Comparison of ENCODE assay signal across 2 cellular contexts in genomic region chr13:80465321-80465720, GRCh38.
A peak's percentile ranks its signal among the peaks of the same experiment; 100 is the strongest.
TF ChIP-seq lines count a peak whose summit lies in the region.

No MANE protein-coding gene starts in this region.

TF ChIP-seq in liver, 16 proteins besides CTCF, POLR2A, EP300 and RAD21:
- TF ChIP-seq SP1 (IDR thresholded peaks at IDR 0.05) = peak; percentile 61
- TF ChIP-seq YY1 (IDR thresholded peaks at IDR 0.05) = peak; percentile 26
- TF ChIP-seq HNF4A (conservative IDR thresholded peaks at IDR 0.05) = peak; percentile 62 to 74
- TF ChIP-seq HNF4G (IDR thresholded peaks at IDR 0.05) = peak; percentile 15
- TF ChIP-seq FOXA1 (IDR thresholded peaks at IDR 0.05) = peak; percentile 43
- no peak for TF ChIP-seq GABPA (IDR thresholded peaks at IDR 0.05 in 1 of 2, conservative IDR thresholded peaks at IDR 0.05 in 1 of 2)
- peak; percentile 49 to 75 for TF ChIP-seq RXRA (IDR thresholded peaks at IDR 0.05)
- TF ChIP-seq FOXA2 (IDR thresholded peaks at IDR 0.05) = peak; percentile 82
- TF ChIP-seq ZBTB33 (IDR thresholded peaks at IDR 0.05) = no peak
- TF ChIP-seq JUND (IDR thresholded peaks at IDR 0.05) = peak in 1 of 2 donors; percentile 65

TF ChIP-seq in HepG2, 621 proteins besides CTCF, POLR2A, EP300 and RAD21:
- TF ChIP-seq BCL3 (CRISPR knock-in tag; IDR thresholded peaks at IDR 0.05) (no peak), ZXDC (CRISPR knock-in tag; IDR thresholded peaks at IDR 0.05) (no peak), JDP2 (CRISPR knock-in tag; IDR thresholded peaks at IDR 0.05; ENCODE audit: borderline replicate concordance) (no peak), ZSCAN5A (CRISPR knock-in tag; IDR thresholded peaks at IDR 0.05; ENCODE audit: borderline replicate concordance) (no peak), ZNF550 (CRISPR knock-in tag; IDR thresholded peaks at IDR 0.05; ENCODE audit: borderline replicate concordance) (no peak), ZNF75D (CRISPR knock-in tag; IDR thresholded peaks at IDR 0.05; ENCODE audit: borderline replicate concordance) (no peak), CREM (IDR thresholded peaks at IDR 0.05) (no peak), CREM (CRISPR knock-in tag; IDR thresholded peaks at IDR 0.05) (no peak)
- TF ChIP-seq, protein P1, sequence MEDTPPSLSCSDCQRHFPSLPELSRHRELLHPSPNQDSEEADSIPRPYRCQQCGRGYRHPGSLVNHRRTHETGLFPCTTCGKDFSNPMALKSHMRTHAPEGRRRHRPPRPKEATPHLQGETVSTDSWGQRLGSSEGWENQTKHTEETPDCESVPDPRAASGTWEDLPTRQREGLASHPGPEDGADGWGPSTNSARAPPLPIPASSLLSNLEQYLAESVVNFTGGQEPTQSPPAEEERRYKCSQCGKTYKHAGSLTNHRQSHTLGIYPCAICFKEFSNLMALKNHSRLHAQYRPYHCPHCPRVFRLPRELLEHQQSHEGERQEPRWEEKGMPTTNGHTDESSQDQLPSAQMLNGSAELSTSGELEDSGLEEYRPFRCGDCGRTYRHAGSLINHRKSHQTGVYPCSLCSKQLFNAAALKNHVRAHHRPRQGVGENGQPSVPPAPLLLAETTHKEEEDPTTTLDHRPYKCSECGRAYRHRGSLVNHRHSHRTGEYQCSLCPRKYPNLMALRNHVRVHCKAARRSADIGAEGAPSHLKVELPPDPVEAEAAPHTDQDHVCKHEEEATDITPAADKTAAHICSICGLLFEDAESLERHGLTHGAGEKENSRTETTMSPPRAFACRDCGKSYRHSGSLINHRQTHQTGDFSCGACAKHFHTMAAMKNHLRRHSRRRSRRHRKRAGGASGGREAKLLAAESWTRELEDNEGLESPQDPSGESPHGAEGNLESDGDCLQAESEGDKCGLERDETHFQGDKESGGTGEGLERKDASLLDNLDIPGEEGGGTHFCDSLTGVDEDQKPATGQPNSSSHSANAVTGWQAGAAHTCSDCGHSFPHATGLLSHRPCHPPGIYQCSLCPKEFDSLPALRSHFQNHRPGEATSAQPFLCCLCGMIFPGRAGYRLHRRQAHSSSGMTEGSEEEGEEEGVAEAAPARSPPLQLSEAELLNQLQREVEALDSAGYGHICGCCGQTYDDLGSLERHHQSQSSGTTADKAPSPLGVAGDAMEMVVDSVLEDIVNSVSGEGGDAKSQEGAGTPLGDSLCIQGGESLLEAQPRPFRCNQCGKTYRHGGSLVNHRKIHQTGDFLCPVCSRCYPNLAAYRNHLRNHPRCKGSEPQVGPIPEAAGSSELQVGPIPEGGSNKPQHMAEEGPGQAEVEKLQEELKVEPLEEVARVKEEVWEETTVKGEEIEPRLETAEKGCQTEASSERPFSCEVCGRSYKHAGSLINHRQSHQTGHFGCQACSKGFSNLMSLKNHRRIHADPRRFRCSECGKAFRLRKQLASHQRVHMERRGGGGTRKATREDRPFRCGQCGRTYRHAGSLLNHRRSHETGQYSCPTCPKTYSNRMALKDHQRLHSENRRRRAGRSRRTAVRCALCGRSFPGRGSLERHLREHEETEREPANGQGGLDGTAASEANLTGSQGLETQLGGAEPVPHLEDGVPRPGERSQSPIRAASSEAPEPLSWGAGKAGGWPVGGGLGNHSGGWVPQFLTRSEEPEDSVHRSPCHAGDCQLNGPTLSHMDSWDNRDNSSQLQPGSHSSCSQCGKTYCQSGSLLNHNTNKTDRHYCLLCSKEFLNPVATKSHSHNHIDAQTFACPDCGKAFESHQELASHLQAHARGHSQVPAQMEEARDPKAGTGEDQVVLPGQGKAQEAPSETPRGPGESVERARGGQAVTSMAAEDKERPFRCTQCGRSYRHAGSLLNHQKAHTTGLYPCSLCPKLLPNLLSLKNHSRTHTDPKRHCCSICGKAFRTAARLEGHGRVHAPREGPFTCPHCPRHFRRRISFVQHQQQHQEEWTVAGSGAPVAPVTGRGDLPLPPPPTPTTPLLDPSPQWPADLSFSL (CRISPR knock-in tag; IDR thresholded peaks at IDR 0.05) = no peak
- TF ChIP-seq, protein P2, sequence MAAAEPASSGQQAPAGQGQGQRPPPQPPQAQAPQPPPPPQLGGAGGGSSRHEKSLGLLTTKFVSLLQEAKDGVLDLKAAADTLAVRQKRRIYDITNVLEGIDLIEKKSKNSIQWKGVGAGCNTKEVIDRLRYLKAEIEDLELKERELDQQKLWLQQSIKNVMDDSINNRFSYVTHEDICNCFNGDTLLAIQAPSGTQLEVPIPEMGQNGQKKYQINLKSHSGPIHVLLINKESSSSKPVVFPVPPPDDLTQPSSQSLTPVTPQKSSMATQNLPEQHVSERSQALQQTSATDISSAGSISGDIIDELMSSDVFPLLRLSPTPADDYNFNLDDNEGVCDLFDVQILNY (CRISPR knock-in tag; conservative IDR thresholded peaks at IDR 0.05) = no peak
- TF ChIP-seq, protein P3, sequence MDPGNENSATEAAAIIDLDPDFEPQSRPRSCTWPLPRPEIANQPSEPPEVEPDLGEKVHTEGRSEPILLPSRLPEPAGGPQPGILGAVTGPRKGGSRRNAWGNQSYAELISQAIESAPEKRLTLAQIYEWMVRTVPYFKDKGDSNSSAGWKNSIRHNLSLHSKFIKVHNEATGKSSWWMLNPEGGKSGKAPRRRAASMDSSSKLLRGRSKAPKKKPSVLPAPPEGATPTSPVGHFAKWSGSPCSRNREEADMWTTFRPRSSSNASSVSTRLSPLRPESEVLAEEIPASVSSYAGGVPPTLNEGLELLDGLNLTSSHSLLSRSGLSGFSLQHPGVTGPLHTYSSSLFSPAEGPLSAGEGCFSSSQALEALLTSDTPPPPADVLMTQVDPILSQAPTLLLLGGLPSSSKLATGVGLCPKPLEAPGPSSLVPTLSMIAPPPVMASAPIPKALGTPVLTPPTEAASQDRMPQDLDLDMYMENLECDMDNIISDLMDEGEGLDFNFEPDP (CRISPR knock-in tag; conservative IDR thresholded peaks at IDR 0.05) = no peak
TF ChIP-seq in HepG2: peak in this region for 0.
